ENCODE assay signal across 8 cellular contexts in the genomic region with DNA sequence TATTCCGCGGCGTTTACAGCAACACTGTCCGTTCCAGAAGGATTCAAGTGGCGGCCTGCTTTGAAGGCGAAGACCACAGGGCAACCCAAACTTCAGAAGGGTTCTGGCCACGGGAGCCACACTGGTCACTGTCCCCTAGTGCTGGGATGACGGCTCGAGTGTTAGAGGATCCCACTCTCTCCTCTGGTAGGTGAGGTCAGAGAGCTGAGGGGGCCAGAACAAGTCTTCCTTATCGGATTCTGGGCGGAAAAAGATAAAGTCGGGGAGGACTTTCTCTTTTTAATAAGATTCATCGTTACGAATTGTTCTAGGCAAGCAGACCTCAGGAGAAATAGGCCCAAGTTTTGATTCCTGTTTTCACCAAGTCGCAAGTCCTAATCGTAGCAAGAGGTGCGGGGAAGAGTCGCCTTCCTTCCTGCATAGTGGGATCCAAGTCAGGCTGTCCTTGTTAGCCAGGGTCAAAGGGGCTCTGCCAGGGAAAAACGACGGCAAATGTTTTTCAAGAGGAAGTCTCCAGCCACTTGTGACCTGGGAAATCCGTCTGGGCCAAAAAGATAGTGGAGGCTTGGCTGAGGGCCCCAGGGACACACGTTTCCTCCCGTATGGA. TPM values are rescaled to one million over a fixed set of nuclear protein-coding genes. Genes with fewer than 3 reads are reported as not detected.
DNase-seq lines count a peak whose midpoint lies in the region; ATAC-seq and TF ChIP-seq lines count a peak whose summit lies in the region.

No MANE protein-coding gene starts in this region.

- peak overlapping the region; percentile 81 for H3K4me3 ChIP-seq in GM08714 (ENCODE audit: low read length)
- no peak overlapping the region for H3K4me3 ChIP-seq in KMS-11 (IDR thresholded peaks at IDR 0.05; ENCODE audit: insufficient read depth, low read depth, low read length)
- peak overlapping the region; percentile 86 for H3K4me3 ChIP-seq in right cardiac atrium (ENCODE audit: low read length)

- WGBS in right cardiac atrium: 3% methylated on average over 23 of the region's 23 CpGs

- intact Hi-C loops in right cardiac atrium (cut with DNase I) (loop anchor here (5.0 to 10.0 kb wide), 6 partner anchors 52 to 314 kb away; no protein-coding TSS in a partner anchor), sciatic nerve (cut with DNase I) (no loop called here)

- TF ChIP-seq CTCF in KMS-11 (conservative IDR thresholded peaks at IDR 0.05; ENCODE audit: low read depth, low read length): no peak

- H3K27ac ChIP-seq in KMS-11 (peak overlapping the region; percentile 87; the same call in 1 of the 2 replicates), right cardiac atrium (ENCODE audit: low read length) (peak overlapping the region; percentile 97)

- H3K27me3 ChIP-seq in KMS-11 (ENCODE audit: insufficient read depth, low read depth) (no peaks in the 10 kb centered on the region), right cardiac atrium (ENCODE audit: control insufficient read depth, insufficient read depth) (no peaks in the 10 kb centered on the region)

- peak overlapping the region; percentile 79 for H3K9ac ChIP-seq in KMS-11

- H2AFZ ChIP-seq in KMS-11 (ENCODE audit: low read depth): peak overlapping the region; percentile 71

- peak overlapping the region; percentile 98 to 99 for H3K27ac Mint-ChIP-seq in activated naive CD4-positive, alpha-beta T cell treated with anti-CD3 and anti-CD28 coated beads, Interleukin-2, amount 50 U/mL, for 72 hours

- 0 out of 2 replicates have a peak, but pooled peaks cover 5% of the 10 kb centered on the region for H4K20me1 ChIP-seq in KMS-11 (ENCODE audit: insufficient read depth)

- peaks cover 37% of the 10 kb centered on the region for H3K4me1 ChIP-seq in KMS-11 (ENCODE audit: low read depth, poor library complexity, severe bottlenecking)
- H3K4me1 ChIP-seq in right cardiac atrium (ENCODE audit: control insufficient read depth, insufficient read depth, low read length): peaks cover 6% of the 10 kb centered on the region

- peaks cover 0 to 7% of the 10 kb centered on the region in 2 donors for H3K9me3 Mint-ChIP-seq in activated naive CD4-positive, alpha-beta T cell treated with anti-CD3 and anti-CD28 coated beads, Interleukin-2, amount 50 U/mL, for 72 hours

- H3K36me3 Mint-ChIP-seq in activated naive CD4-positive, alpha-beta T cell treated with anti-CD3 and anti-CD28 coated beads, Interleukin-2, amount 50 U/mL, for 72 hours: peaks cover 37 to 54% of the 10 kb centered on the region in 2 donors

- peak in 1 of 2 donors; percentile 13 for ATAC-seq in activated naive CD4-positive, alpha-beta T cell treated with anti-CD3 and anti-CD28 coated beads, Interleukin-2, amount 50 U/mL, for 72 hours
- peak; percentile 29 to 57 for ATAC-seq in right cardiac atrium
- ATAC-seq in sciatic nerve: peak; percentile 42
- no peak for ATAC-seq in GM19328 (IDR thresholded peaks at IDR 0.05; ENCODE audit: unreplicated experiment)

- peak overlapping the region; percentile 92; the same call in 1 of the 2 replicates for H3K4me2 ChIP-seq in KMS-11

- H3K79me2 ChIP-seq in KMS-11 (ENCODE audit: insufficient read depth, low read depth): peaks cover 37% of the 10 kb centered on the region

- no peaks in the 10 kb centered on the region for H3K9me3 ChIP-seq in right cardiac atrium (ENCODE audit: control insufficient read depth, low read length)

- DNase-seq in activated naive CD4-positive, alpha-beta T cell treated with anti-CD3 and anti-CD28 coated beads, Interleukin-2, amount 50 U/mL, for 72 hours (ENCODE audit: low spot score in 2 of 2): peak; percentile 35 to 62
- DNase-seq in right cardiac atrium (peak; percentile 55 to 68 (median 60)), sciatic nerve (ENCODE audit: low spot score) (peak; percentile 67), cerebellar nuclear complex (lab: John Stamatoyannopoulos, UW) (no peak), NCI-H774 (lab: John Stamatoyannopoulos, UW) (no peak)

- H3K36me3 ChIP-seq in KMS-11 (ENCODE audit: insufficient read depth): no peaks in the 10 kb centered on the region

RNA-seq across cellular contexts. Expression of a gene that starts 0.9 kb away (rescaled TPM):
- total RNA-seq in activated naive CD4-positive, alpha-beta T cell treated with anti-CD3 and anti-CD28 coated beads, Interleukin-2, amount 50 U/mL, for 72 hours: 100 to 1,000 TPM; 485 to 498 TPM
- total RNA-seq in right cardiac atrium: 100 to 1,000 TPM; 493 to 926 (median 671) TPM
- 1,833 TPM for polyA plus RNA-seq in right cardiac atrium
- 358 TPM for total RNA-seq in sciatic nerve

RNA-seq across cellular contexts. Expression of a gene that starts 15.2 kb away (rescaled TPM):
- total RNA-seq in activated naive CD4-positive, alpha-beta T cell treated with anti-CD3 and anti-CD28 coated beads, Interleukin-2, amount 50 U/mL, for 72 hours: 100 to 1,000 TPM; 294 to 358 TPM
- total RNA-seq in right cardiac atrium (100 to 1,000 TPM; 171 to 199 (median 174) TPM), sciatic nerve (275 TPM)
- 343 TPM for polyA plus RNA-seq in right cardiac atrium

RNA-seq across cellular contexts. Expression of a gene that starts 27.0 kb away (rescaled TPM):
- total RNA-seq in activated naive CD4-positive, alpha-beta T cell treated with anti-CD3 and anti-CD28 coated beads, Interleukin-2, amount 50 U/mL, for 72 hours: 1 to 10 TPM; 1.8 to 1.9 TPM
- total RNA-seq in right cardiac atrium (100 to 1,000 TPM; 337 to 479 (median 357) TPM), sciatic nerve (19.9 TPM)
- polyA plus RNA-seq in right cardiac atrium: 177 TPM

Comparison
In these comparisons a context has a peak if more than half of its experiments do, and no peak if none do; other contexts are left out.
1. DNase-seq: peak in activated naive CD4-positive, alpha-beta T cell treated with anti-CD3 and anti-CD28 coated beads, Interleukin-2, amount 50 U/mL, for 72 hours (2 of 2), right cardiac atrium (3 of 3) and sciatic nerve (single experiment); none in cerebellar nuclear complex (0 of 2) and NCI-H774 (single experiment).
2. RNA of a gene that starts 27.0 kb away (total RNA-seq): 337 to 479 TPM in right cardiac atrium; 19.9 TPM in sciatic nerve (single experiment) and 1.8 to 1.9 TPM in activated naive CD4-positive, alpha-beta T cell treated with anti-CD3 and anti-CD28 coated beads, Interleukin-2, amount 50 U/mL, for 72 hours; every median in the first group is over 10 times any median in the second.